14 cellular contexts compared by ENCODE assay signal in genomic region chr7:69208848-69209247, GRCh38.
DNase-seq lines count a peak whose midpoint lies in the region; ATAC-seq and TF ChIP-seq lines count a peak whose summit lies in the region.
"Had no signal": no experiment of that assay in that cellular context is flagged by ENCODE, and none has a peak within 500 bp of the region (broad histone marks: within the 10 kb centered on the region; RNA-seq: fewer than 3 reads in every experiment).

No MANE protein-coding gene starts in this region.

- DNase-seq in GM12864 (ENCODE audit: low read depth) (peak; percentile 43), NAMALWA (ENCODE audit: low spot score) (peak; percentile 67), mammary epithelial cell (no peak), breast epithelium (ENCODE audit: low spot score in 2 of 2) (no peak), HFFc6 (no peak), ACHN (no peak)
- DNase-seq: activated CD8-positive, alpha-beta memory T cell treated with anti-CD3 and anti-CD28 coated beads for 24 hours; activated naive CD8-positive, alpha-beta T cell treated with anti-CD3 and anti-CD28 coated beads, Interleukin-2, amount 10 ng/mL, durations not matched to agents 7 days and 5 days; left colon; NCI-H2029; stimulated activated naive CD8-positive, alpha-beta T cell treated with anti-CD3 and anti-CD28 coated beads, Interleukin-15, amount 100 ng/mL, for 72 hours had no signal

- H3K4me1 ChIP-seq in mammary epithelial cell (ENCODE audit: insufficient read depth, low read length) = no peaks in the 10 kb centered on the region
- no peaks in the 10 kb centered on the region for H3K4me1 ChIP-seq in breast epithelium

- WGBS in mammary epithelial cell (ENCODE audit: low coverage, missing lambda C conversion rate) = 62% methylated on average over 6 of the region's 6 CpGs

- H3K4me3 Mint-ChIP-seq in HFFc6 = no peak overlapping the region
- H3K4me3 Mint-ChIP-seq: activated naive CD8-positive, alpha-beta T cell treated with anti-CD3 and anti-CD28 coated beads, Interleukin-2, amount 10 ng/mL, durations not matched to agents 7 days and 5 days; stimulated activated naive CD8-positive, alpha-beta T cell treated with anti-CD3 and anti-CD28 coated beads, Interleukin-15, amount 100 ng/mL, for 72 hours had no signal

- no peak overlapping the region for H3K27ac Mint-ChIP-seq in HFFc6
- H3K27ac Mint-ChIP-seq: activated naive CD8-positive, alpha-beta T cell treated with anti-CD3 and anti-CD28 coated beads, Interleukin-2, amount 10 ng/mL, durations not matched to agents 7 days and 5 days; stimulated activated naive CD8-positive, alpha-beta T cell treated with anti-CD3 and anti-CD28 coated beads, Interleukin-15, amount 100 ng/mL, for 72 hours had no signal

- no peak for TF ChIP-seq CTCF in GM12864 (IDR thresholded peaks at IDR 0.05; ENCODE audit: low read depth, low read length, missing control alignments)
- TF ChIP-seq CTCF in mammary epithelial cell (conservative IDR thresholded peaks at IDR 0.05 in 1 of 2, IDR thresholded peaks at IDR 0.05 in 1 of 2; ENCODE audit: extremely low read depth in 1 of 2, insufficient read depth in 1 of 2, low read depth in 1 of 2, low read length in 2 of 2) = no peak
- no peak for TF ChIP-seq CTCF in breast epithelium (IDR thresholded peaks at IDR 0.05)
- no peak for TF ChIP-seq CTCF in HFFc6 (IDR thresholded peaks at IDR 0.05)

- BruUV-seq in mammary epithelial cell (replicated peaks; lab: Mats Ljungman, UMichigan) = no TSS peak

- dilution Hi-C loops in mammary epithelial cell (cut with HindIII; ENCODE audit: low sequenced_read_pairs) = no loop called here

- H3K4me2 ChIP-seq in mammary epithelial cell (ENCODE audit: insufficient read depth, low read depth, low read length) = no peak overlapping the region

- H3K9me3 Mint-ChIP-seq in HFFc6 = peaks cover 52% of the 10 kb centered on the region

- peaks cover 4% of the 10 kb centered on the region; the same call in 1 of the 2 replicates for H3K36me3 Mint-ChIP-seq in HFFc6 (ENCODE audit: low read depth)
- H3K36me3 Mint-ChIP-seq: activated naive CD8-positive, alpha-beta T cell treated with anti-CD3 and anti-CD28 coated beads, Interleukin-2, amount 10 ng/mL, durations not matched to agents 7 days and 5 days had no signal

- H4K20me1 ChIP-seq in mammary epithelial cell (ENCODE audit: insufficient read depth, low read length) = no peaks in the 10 kb centered on the region

- in situ Hi-C loops in mammary epithelial cell (cut with MboI; ENCODE audit: low sequenced_read_pairs in 2 of 2) = no loop called here
- in situ Hi-C loops in ACHN (cut with HindIII; ENCODE audit: low pct_ligation_motif_present, low pct_unique_long_range_greater_than_20kb, low sequenced_read_pairs) = no loop called here

- intact Hi-C loops in mammary epithelial cell (cut with micrococcal nuclease) = no loop called here
- intact Hi-C loops in breast epithelium (cut with DNase I; ENCODE audit: low total_unique reads) = no loop called here

- peak; percentile 70 for ATAC-seq in GM19463 (IDR thresholded peaks at IDR 0.05; ENCODE audit: unreplicated experiment)
- peak; percentile 90 for ATAC-seq in HG02981 (IDR thresholded peaks at IDR 0.05; ENCODE audit: unreplicated experiment)
- ATAC-seq: left colon; stimulated activated naive CD8-positive, alpha-beta T cell treated with anti-CD3 and anti-CD28 coated beads, Interleukin-15, amount 100 ng/mL, for 72 hours had no signal

- H3K9me3 ChIP-seq in mammary epithelial cell (replicated peaks; ENCODE audit: insufficient read depth, low read length) (peaks cover 21% of the 10 kb centered on the region), breast epithelium (no peaks in the 10 kb centered on the region)

- H3K4me3 ChIP-seq in GM12864 (ENCODE audit: low read depth, low read length) = no peak overlapping the region
- no peak overlapping the region for H3K4me3 ChIP-seq in mammary epithelial cell (replicated peaks in 1 of 3; ENCODE audit: insufficient read depth in 1 of 3, low read depth in 2 of 3, low read length in 3 of 3)
- no peak overlapping the region for H3K4me3 ChIP-seq in breast epithelium
- H3K4me3 ChIP-seq: coronary artery had no signal

- H3K36me3 ChIP-seq in mammary epithelial cell (ENCODE audit: insufficient read depth, low read length) = no peaks in the 10 kb centered on the region
- no peaks in the 10 kb centered on the region for H3K36me3 ChIP-seq in breast epithelium

- no peak overlapping the region for H2AFZ ChIP-seq in mammary epithelial cell (ENCODE audit: low read depth, low read length)

- H3K27me3 Mint-ChIP-seq in HFFc6 (ENCODE audit: insufficient read depth) = peaks cover 1% of the 10 kb centered on the region; the same call in 1 of the 2 replicates
- H3K27me3 Mint-ChIP-seq: activated naive CD8-positive, alpha-beta T cell treated with anti-CD3 and anti-CD28 coated beads, Interleukin-2, amount 10 ng/mL, durations not matched to agents 7 days and 5 days had no signal

- no peak for TF ChIP-seq POLR2A in breast epithelium (IDR thresholded peaks at IDR 0.05)

- H3K9ac ChIP-seq in mammary epithelial cell (ENCODE audit: insufficient read depth, low read length) = no peak overlapping the region

- H3K79me2 ChIP-seq in mammary epithelial cell (ENCODE audit: insufficient read depth, low read length) = no peaks in the 10 kb centered on the region

- CTCF ChIA-PET in mammary epithelial cell (lab: Charles Lee; ENCODE audit: low non-redundant PET) = no interaction called here

- H3K4me1 Mint-ChIP-seq in HFFc6 (ENCODE audit: low read depth) = no peaks in the 10 kb centered on the region
- H3K4me1 Mint-ChIP-seq: activated naive CD8-positive, alpha-beta T cell treated with anti-CD3 and anti-CD28 coated beads, Interleukin-2, amount 10 ng/mL, durations not matched to agents 7 days and 5 days; stimulated activated naive CD8-positive, alpha-beta T cell treated with anti-CD3 and anti-CD28 coated beads, Interleukin-15, amount 100 ng/mL, for 72 hours had no signal

- H3K27ac ChIP-seq in mammary epithelial cell (ENCODE audit: insufficient read depth, low read depth, low read length) (no peak overlapping the region), breast epithelium (no peak overlapping the region)
- H3K27ac ChIP-seq: coronary artery had no signal

- no peaks in the 10 kb centered on the region for H3K27me3 ChIP-seq in mammary epithelial cell (ENCODE audit: insufficient read depth, low read length)
- H3K27me3 ChIP-seq in breast epithelium = no peaks in the 10 kb centered on the region

Comparison
In these comparisons a context has a peak if more than half of its experiments do, and no peak if none do; other contexts are left out.
1. DNase-seq: peak in GM12864 (single experiment) and NAMALWA (single experiment); none in mammary epithelial cell (single experiment), breast epithelium (0 of 2), HFFc6 (single experiment) and ACHN (single experiment).